Comparison of ENCODE assay signal across 9 cellular contexts in genomic region chr4:173200103-173200502, GRCh38.
"Had no signal": no experiment of that assay in that cellular context is flagged by ENCODE, and none has a peak within 500 bp of the region (broad histone marks: within the 10 kb centered on the region; RNA-seq: fewer than 3 reads in every experiment).

No MANE protein-coding gene starts in this region.

- H3K36me3 ChIP-seq: HAP-1 had no signal

- H3K9ac ChIP-seq: GM23248, KMS-11 had no signal

- FAIRE-seq: HepG2 had no signal

- H3K27ac ChIP-seq: GM23248, HL-60, KMS-11 had no signal

- H3K9me3 ChIP-seq: HAP-1 had no signal

- H2AFZ ChIP-seq: GM23248 had no signal

- DNase-seq: GM23248, GOT3, H7, HFFc6, KBM-7 had no signal

- H3K4me3 ChIP-seq: GM23248, HAP-1 had no signal

- H3K4me2 ChIP-seq: KMS-11 had no signal
